In genomic region chr18:50279752-50280151, GRCh38 we compare ENCODE assay signal across 10 cellular contexts. TPM values are rescaled to one million over a fixed set of nuclear protein-coding genes. Genes with fewer than 3 reads are reported as not detected.
DNase-seq lines count a peak whose midpoint lies in the region; ATAC-seq and TF ChIP-seq lines count a peak whose summit lies in the region.
"Had no signal": no experiment of that assay in that cellular context is flagged by ENCODE, and none has a peak within 500 bp of the region (broad histone marks: within the 10 kb centered on the region; RNA-seq: fewer than 3 reads in every experiment).

No MANE protein-coding gene starts in this region.

- H3K27me3 Mint-ChIP-seq in mesothelial cell of epicardium (ENCODE audit: low read depth), result no peaks in the 10 kb centered on the region

- H3K36me3 ChIP-seq in thyroid gland, result peaks cover 34 to 36% of the 10 kb centered on the region in 2 donors

- H3K27me3 ChIP-seq in AG04450 (ENCODE audit: control insufficient read depth, insufficient read depth, low read length) (no peaks in the 10 kb centered on the region), HL-60 (ENCODE audit: insufficient read depth, poor library complexity, severe bottlenecking) (no peaks in the 10 kb centered on the region), thyroid gland (no peaks in the 10 kb centered on the region)

- no peak for TF ChIP-seq CTCF in AG04450 (IDR thresholded peaks at IDR 0.05; ENCODE audit: low read depth, low read length)
- TF ChIP-seq CTCF in HL-60 (IDR thresholded peaks at IDR 0.05; ENCODE audit: insufficient read depth, low read length), result no peak
- no peak for TF ChIP-seq CTCF in astrocyte of the cerebellum (IDR thresholded peaks at IDR 0.05; ENCODE audit: low read depth, low read length, missing control alignments)
- TF ChIP-seq CTCF in mesothelial cell of epicardium (IDR thresholded peaks at IDR 0.05; ENCODE audit: unreplicated experiment), result no peak
- TF ChIP-seq CTCF in thyroid gland (IDR thresholded peaks at IDR 0.05), result no peak

- H3K4me3 Mint-ChIP-seq in mesothelial cell of epicardium, result peak overlapping the region; percentile 94

- H3K9me3 Mint-ChIP-seq in mesothelial cell of epicardium, result no peaks in the 10 kb centered on the region

- H3K4me3 ChIP-seq in AG04450 (ENCODE audit: low read depth, low read length) (peak overlapping the region; percentile 98), HL-60 (replicated peaks; ENCODE audit: insufficient read depth, low read length) (peak overlapping the region; percentile 90), astrocyte of the cerebellum (ENCODE audit: low read depth, low read length) (peak overlapping the region; percentile 81), thyroid gland (replicated peaks in 1 of 3) (no peak overlapping the region)

- ATAC-seq in HG03159 (IDR thresholded peaks at IDR 0.05; ENCODE audit: unreplicated experiment), result no peak

- no peak overlapping the region for H3K27ac ChIP-seq in AG04450 (ENCODE audit: low read depth, low read length)
- H3K27ac ChIP-seq in HL-60 (replicated peaks), result no peak overlapping the region
- H3K27ac ChIP-seq in thyroid gland, result no peak overlapping the region

- H3K4me1 ChIP-seq in thyroid gland, result peaks cover 17% of the 10 kb centered on the region in 2 donors

- peaks cover 18% of the 10 kb centered on the region for H3K4me1 Mint-ChIP-seq in mesothelial cell of epicardium

- CTCF ChIA-PET in AG04450 (lab: Charles Lee), result interaction anchor here (1.4 kb wide), 1 partner anchor 78 kb away, joined by 5 read pairs; no protein-coding TSS in a partner anchor

- in situ Hi-C loops in astrocyte of the cerebellum (cut with HindIII; ENCODE audit: low sequenced_read_pairs), result no loop called here

- peaks cover 36% of the 10 kb centered on the region for H3K36me3 Mint-ChIP-seq in mesothelial cell of epicardium

- intact Hi-C loops in thyroid gland (cut with DNase I), result loop anchor here (10.0 kb wide), 1 partner anchor 75 kb away; no protein-coding TSS in a partner anchor

- H3K9me3 ChIP-seq in AG04450 (ENCODE audit: control insufficient read depth, insufficient read depth, low read length) (no peaks in the 10 kb centered on the region; the same call in 1 of the 2 replicates), thyroid gland (no peaks in the 10 kb centered on the region)

- POLR2A ChIA-PET in AG04450 (lab: Yijun Ruan, JAX), result interaction anchor here (1.4 kb wide), 1 partner anchor 13 kb away, joined by 3 read pairs; the partner anchor contains the start of gene CFAP53

- TF ChIP-seq POLR2A in thyroid gland (IDR thresholded peaks at IDR 0.05), result no peak

- H3K27ac Mint-ChIP-seq in mesothelial cell of epicardium, result no peak overlapping the region

- no peak for DNase-seq in AG04450 (ENCODE audit: low read depth, low spot score)
- no peak for DNase-seq in HL-60 (ENCODE audit: low read depth in 1 of 2, low spot score in 1 of 2)
- no peak for DNase-seq in astrocyte of the cerebellum (ENCODE audit: low read depth)
- no peak for DNase-seq in mesothelial cell of epicardium (ENCODE audit: low spot score in 2 of 2, unreplicated experiment in 2 of 2)
- no peak for DNase-seq in NCI-H2227 (lab: John Stamatoyannopoulos, UW; ENCODE audit: unreplicated experiment)
- DNase-seq in thyroid gland, result no peak
- no peak for DNase-seq in activated CD4-positive, CD25-positive, alpha-beta regulatory T cell (lab: John Stamatoyannopoulos, UW)
- DNase-seq: NCI-H2107, T1000 had no signal

- 92 to 94% methylated on average over 7 of the region's 7 CpGs for WGBS in thyroid gland, 2 donors

RNA-seq across cellular contexts. Expression of gene MBD1, which starts 1.6 kb away (rescaled TPM):
- polyA plus RNA-seq in AG04450 (2011; rRNA removed), result 35.3 and 39.5 TPM in 2 replicates
- 39.2 and 51.3 TPM in 2 replicates for polyA minus RNA-seq in AG04450 (2011; rRNA and poly(A)+ RNA removed)
- total RNA-seq in mesothelial cell of epicardium (87.2 to 93.0 TPM (median 88.2 TPM) in 3 replicates), thyroid gland (10 to 100 TPM; 62.6 to 98.8 (median 90.6) TPM)

RNA-seq across cellular contexts. Expression of gene CXXC1, which starts 7.7 kb away (rescaled TPM):
- polyA plus RNA-seq in AG04450 (2011; rRNA removed), result 23.6 and 24.5 TPM in 2 replicates
- polyA minus RNA-seq in AG04450 (2011; rRNA and poly(A)+ RNA removed), result 18.5 and 19.5 TPM in 2 replicates
- total RNA-seq in mesothelial cell of epicardium (77.3 to 81.3 TPM (median 80.2 TPM) in 3 replicates), thyroid gland (100 to 1,000 TPM in 1 of 4 donors, 10 to 100 TPM in 3; 39.7 to 125 (median 62.7) TPM)

RNA-seq across cellular contexts. Expression of gene CFAP53, which starts 13.5 kb away (rescaled TPM):
- 0.24 and 0.26 TPM in 2 replicates for polyA plus RNA-seq in AG04450 (2011; rRNA removed)
- polyA minus RNA-seq in AG04450 (2011; rRNA and poly(A)+ RNA removed), result 0.17 TPM in 1 of 2 replicates, not detected in the other
- total RNA-seq in mesothelial cell of epicardium (0.44 to 0.70 TPM (median 0.65 TPM) in 3 replicates), thyroid gland (1 to 10 TPM in 3 of 4 donors, not detected in 1; 1.2 to 2.7 (median 1.5) TPM)

Comparison
In these comparisons a context has a peak if more than half of its experiments do, and no peak if none do; other contexts are left out.
1. H3K4me3 ChIP-seq: peak in AG04450 (single experiment), HL-60 (single experiment) and astrocyte of the cerebellum (single experiment); none in thyroid gland (0 of 3).